26 cellular contexts compared by ENCODE assay signal in genomic region chr2:26983746-26984145, GRCh38. TPM values are rescaled to one million over a fixed set of nuclear protein-coding genes. Genes with fewer than 3 reads are reported as not detected.
DNase-seq lines count a peak whose midpoint lies in the region; ATAC-seq, FAIRE-seq and TF ChIP-seq lines count a peak whose summit lies in the region.
"Had no signal": no experiment of that assay in that cellular context is flagged by ENCODE, and none has a peak within 500 bp of the region (broad histone marks: within the 10 kb centered on the region; RNA-seq: fewer than 3 reads in every experiment).

No MANE protein-coding gene starts in this region.

- WGBS in thyroid gland, 2 donors, result 35 to 46% methylated on average over 3 of the region's 3 CpGs

- TF ChIP-seq POLR2A in gastrocnemius medialis (IDR thresholded peaks at IDR 0.05) (no peak), thyroid gland (IDR thresholded peaks at IDR 0.05) (no peak)

- in situ Hi-C loops in gastrocnemius medialis (cut with MboI; ENCODE audit: low sequenced_read_pairs in 4 of 4), result no loop called here

- H3K4me3 ChIP-seq in gastrocnemius medialis, result no peak overlapping the region
- no peak overlapping the region for H3K4me3 ChIP-seq in thyroid gland (replicated peaks in 1 of 3)
- no peak overlapping the region for H3K4me3 ChIP-seq in kidney (ENCODE audit: low read length in 2 of 2)
- H3K4me3 ChIP-seq: BLaER1, GM12878 had no signal

- H3K9ac ChIP-seq in kidney (ENCODE audit: low read length in 2 of 2), result no peak overlapping the region
- H3K9ac ChIP-seq: BLaER1 had no signal

- no peaks in the 10 kb centered on the region for H3K36me3 ChIP-seq in gastrocnemius medialis
- no peaks in the 10 kb centered on the region for H3K36me3 ChIP-seq in thyroid gland
- H3K36me3 ChIP-seq in kidney (ENCODE audit: control insufficient read depth in 1 of 2, insufficient read depth in 2 of 2, low read length in 2 of 2), result no peaks in the 10 kb centered on the region
- H3K36me3 ChIP-seq: BE2C, BLaER1 had no signal

- peak; percentile 54 for DNase-seq in DMS79 treated with DMSO at 0.1 percent for 48 hours (lab: John Stamatoyannopoulos, UW)
- no peak for DNase-seq in gastrocnemius medialis
- DNase-seq in thyroid gland, result peak; percentile 65 to 67
- DNase-seq in RCC 7860 (ENCODE audit: low spot score), result no peak
- DNase-seq in kidney, result no peak
- DNase-seq: 8988T; ACHN; BE2C; C1 segment of cervical spinal cord; CD4-positive, alpha-beta memory T cell; CD4-positive, CD25-positive, alpha-beta regulatory T cell; CD8-positive, alpha-beta memory T cell; COR-L47; DMS 273 treated with DMSO at 0.1 percent for 48 hours; DMS153; DMS53; DND-41; EL; GDM1 had no signal

- no peak for FAIRE-seq in RCC 7860 (lab: Jason Lieb, UNC)
- no peak for FAIRE-seq in kidney (lab: Jason Lieb, UNC)
- FAIRE-seq: A204.1, GM12878, GM12892, GM18507, GM19239 had no signal

- intact Hi-C loops in gastrocnemius medialis (cut with DNase I; ENCODE audit: low total_unique reads), result no loop called here
- intact Hi-C loops in thyroid gland (cut with DNase I), result no loop called here
- intact Hi-C loops in kidney (cut with DNase I), result no loop called here

- no peak for ATAC-seq in gastrocnemius medialis
- ATAC-seq in GM19023 (IDR thresholded peaks at IDR 0.05; ENCODE audit: unreplicated experiment), result no peak
- ATAC-seq: GM12878 had no signal

- H3K4me1 ChIP-seq in gastrocnemius medialis (peaks cover 66 to 96% of the 10 kb centered on the region in 2 donors), thyroid gland (peaks cover 20 to 26% of the 10 kb centered on the region in 2 donors), kidney (ENCODE audit: control insufficient read depth in 1 of 2, insufficient read depth in 1 of 2, low read depth in 1 of 2, low read length in 2 of 2) (peaks cover 12 to 16% of the 10 kb centered on the region in 2 donors)
- H3K4me1 ChIP-seq: BLaER1 had no signal

- TF ChIP-seq CTCF in gastrocnemius medialis (IDR thresholded peaks at IDR 0.05 in 4 of 5, conservative IDR thresholded peaks at IDR 0.05 in 1 of 5), result no peak
- TF ChIP-seq CTCF in thyroid gland (IDR thresholded peaks at IDR 0.05), result no peak
- TF ChIP-seq CTCF in kidney (IDR thresholded peaks at IDR 0.05; ENCODE audit: borderline replicate concordance, extremely low read depth, insufficient read depth), result no peak

- H3K27me3 ChIP-seq in gastrocnemius medialis (no peaks in the 10 kb centered on the region), thyroid gland (no peaks in the 10 kb centered on the region)
- H3K27me3 ChIP-seq: BE2C, BLaER1 had no signal

- H3K9me3 ChIP-seq in gastrocnemius medialis (no peaks in the 10 kb centered on the region), thyroid gland (no peaks in the 10 kb centered on the region), kidney (ENCODE audit: control insufficient read depth in 1 of 2, low read length in 2 of 2) (no peaks in the 10 kb centered on the region)
- H3K9me3 ChIP-seq: BE2C, BLaER1 had no signal

- H3K27ac ChIP-seq in gastrocnemius medialis (peak overlapping the region; percentile 59 to 96 (median 80)), thyroid gland (peak overlapping the region in 2 of 3 donors; percentile 4 to 51), kidney (ENCODE audit: low read depth in 2 of 2, low read length in 2 of 2) (no peak overlapping the region)
- H3K27ac ChIP-seq: BLaER1 had no signal

RNA-seq across cellular contexts. Expression of gene MAPRE3, which starts 13.3 kb away (rescaled TPM):
- total RNA-seq in gastrocnemius medialis (10 to 100 TPM; 41.9 to 66.5 (median 53.9) TPM), thyroid gland (10 to 100 TPM; 12.9 to 21.2 (median 17.0) TPM), kidney (17.9 TPM)
- polyA plus RNA-seq in kidney (ENCODE audit: insufficient read depth, low read depth, low replicate concordance), result 49.6 TPM

RNA-seq across cellular contexts. Expression of gene TMEM214, which starts 49.0 kb away (rescaled TPM):
- total RNA-seq in gastrocnemius medialis (10 to 100 TPM; 20.0 to 37.7 (median 24.9) TPM), thyroid gland (10 to 100 TPM; 43.3 to 93.8 (median 78.9) TPM), kidney (74.8 TPM)
- 50.5 TPM for polyA plus RNA-seq in kidney (ENCODE audit: insufficient read depth, low read depth, low replicate concordance)

Comparison
In these comparisons a context has a peak if more than half of its experiments do, and no peak if none do; other contexts are left out.
1. DNase-seq: peak in DMS79 treated with DMSO at 0.1 percent for 48 hours (single experiment) and thyroid gland (2 of 2); none in gastrocnemius medialis (0 of 2), RCC 7860 (single experiment) and kidney (single experiment).
2. H3K27ac ChIP-seq: peak in gastrocnemius medialis (4 of 4) and thyroid gland (2 of 3); none in kidney (0 of 2).